ENCODE assay signal across 20 cellular contexts in genomic region chr5:107295914-107296313, GRCh38.
"Had no signal": no experiment of that assay in that cellular context is flagged by ENCODE, and none has a peak within 500 bp of the region (broad histone marks: within the 10 kb centered on the region; RNA-seq: fewer than 3 reads in every experiment).

No MANE protein-coding gene starts in this region.

- ATAC-seq: gastroesophageal sphincter; heart left ventricle; right cardiac atrium; stimulated activated naive CD8-positive, alpha-beta T cell treated with anti-CD3 and anti-CD28 coated beads, Interleukin-15, Interleukin-2, amounts not matched to agents 100 U/mL and 50 U/mL, for 24 hours; upper lobe of right lung; WTC11 had no signal

- H3K27ac Mint-ChIP-seq: activated naive CD8-positive, alpha-beta T cell treated with anti-CD3 and anti-CD28 coated beads for 36 hours; naive thymus-derived CD4-positive, alpha-beta T cell; T-helper 1 cell treated with Interleukin-12 subunit alpha and Interleukin-12 subunit beta and Interleukin-4 antibody, amounts not matched to agents 30 μg/mL and 1 μg/mL, for 36 hours; WTC11 had no signal

- H3K27ac ChIP-seq: gastroesophageal sphincter, heart left ventricle, lower lobe of right lung, ovary, upper lobe of right lung had no signal

- H3K36me3 Mint-ChIP-seq: activated naive CD8-positive, alpha-beta T cell treated with anti-CD3 and anti-CD28 coated beads for 36 hours; naive thymus-derived CD4-positive, alpha-beta T cell; WTC11 had no signal

- H3K4me3 Mint-ChIP-seq: activated naive CD8-positive, alpha-beta T cell treated with anti-CD3 and anti-CD28 coated beads for 36 hours; T-helper 1 cell treated with Interleukin-12 subunit alpha and Interleukin-12 subunit beta and Interleukin-4 antibody, amounts not matched to agents 30 μg/mL and 1 μg/mL, for 36 hours; WTC11 had no signal

- H3K27me3 ChIP-seq: gastroesophageal sphincter, heart left ventricle, ovary, upper lobe of right lung had no signal

- H3K9me3 Mint-ChIP-seq: activated naive CD8-positive, alpha-beta T cell treated with anti-CD3 and anti-CD28 coated beads for 36 hours had no signal

- H3K36me3 ChIP-seq: gastroesophageal sphincter, heart left ventricle, lower lobe of right lung, ovary, upper lobe of right lung had no signal

- H3K4me3 ChIP-seq: gastroesophageal sphincter, heart left ventricle, lower lobe of right lung, ovary, upper lobe of right lung had no signal

- H3K4me1 ChIP-seq: gastroesophageal sphincter had no signal

- DNase-seq: activated CD8-positive, alpha-beta memory T cell treated with anti-CD3 and anti-CD28 coated beads, Interleukin-2, amount 50 U/mL, for 4 hours; activated naive CD4-positive, alpha-beta T cell treated with Interleukin-2 at 50 U/mL for 16 hours; activated naive CD8-positive, alpha-beta T cell treated with anti-CD3 and anti-CD28 coated beads for 36 hours; activated T-cell treated with anti-CD3 and anti-CD28 coated beads, Interleukin-2, amount 50 U/mL, for 48 hours; central memory CD4-positive, alpha-beta T cell; effector memory CD4-positive, alpha-beta T cell; heart left ventricle; kidney; lower lobe of right lung; naive thymus-derived CD4-positive, alpha-beta T cell; ovary; right cardiac atrium; stimulated activated CD4-positive, alpha-beta T cell treated with anti-CD3 and anti-CD28 coated beads, Interleukin-12 subunit alpha, Interleukin-12 subunit beta, amount 100 ng/mL, for 4 hours; stimulated activated CD4-positive, alpha-beta T cell treated with anti-CD3 and anti-CD28 coated beads, Interleukin-4, amount 100 ng/mL, for 4 hours; stimulated activated naive CD8-positive, alpha-beta T cell treated with anti-CD3 and anti-CD28 coated beads, Interleukin-15, Interleukin-2, amounts not matched to agents 100 U/mL and 50 U/mL, for 24 hours; T1000; upper lobe of right lung had no signal

- H3K9me3 ChIP-seq: gastroesophageal sphincter, heart left ventricle, lower lobe of right lung, ovary, upper lobe of right lung had no signal
